1 cellular context compared by ENCODE assay signal in genomic region chr17:4703330-4703691, GRCh38.
TF ChIP-seq lines count a peak whose summit lies in the region.

No MANE protein-coding gene starts in this region.

TF ChIP-seq in K562, 482 proteins besides CTCF, POLR2A, EP300 and RAD21:
- TF ChIP-seq TBL1XR1 (IDR thresholded peaks at IDR 0.05; ENCODE audit: low read length in 2 of 2) (no peak), CBFB (CRISPR knock-in tag; IDR thresholded peaks at IDR 0.05) (no peak), PURB (CRISPR knock-in tag; IDR thresholded peaks at IDR 0.05; ENCODE audit: low read depth) (no peak), ZNF174 (CRISPR knock-in tag; IDR thresholded peaks at IDR 0.05) (no peak), MTA3 (IDR thresholded peaks at IDR 0.05; ENCODE audit: borderline replicate concordance) (no peak), ZBTB40 (IDR thresholded peaks at IDR 0.05) (no peak), ZBTB40 (CRISPR knock-in tag; IDR thresholded peaks at IDR 0.05) (no peak), CBX1 (IDR thresholded peaks at IDR 0.05; ENCODE audit: low read depth) (no peak), ZNF311 (CRISPR knock-in tag; IDR thresholded peaks at IDR 0.05) (no peak), BCLAF1 (IDR thresholded peaks at IDR 0.05; ENCODE audit: borderline replicate concordance in 1 of 2, control insufficient read depth in 1 of 2, low read depth in 2 of 2, low read length in 1 of 2) (no peak), GTF2E2 (tag; IDR thresholded peaks at IDR 0.05) (no peak), POU5F1 (IDR thresholded peaks at IDR 0.05; ENCODE audit: borderline replicate concordance, low read depth, low read length, partially characterized antibody) (no peak), ZNF436 (CRISPR knock-in tag; IDR thresholded peaks at IDR 0.05) (no peak), KLF10 (CRISPR knock-in tag; IDR thresholded peaks at IDR 0.05) (no peak), ARNT (IDR thresholded peaks at IDR 0.05) (no peak), RAD51 (IDR thresholded peaks at IDR 0.05; ENCODE audit: borderline replicate concordance, low read depth) (no peak), POLR3A (IDR thresholded peaks at IDR 0.05; ENCODE audit: borderline replicate concordance, extremely low read depth, insufficient read depth, insufficient read length) (no peak)
